Comparison of ENCODE assay signal across 8 cellular contexts in genomic region chr6:45714795-45715507, GRCh38.
DNase-seq lines count a peak whose midpoint lies in the region; ATAC-seq and TF ChIP-seq lines count a peak whose summit lies in the region.

No MANE protein-coding gene starts in this region.

- DNase-seq in NCI-H146 (lab: John Stamatoyannopoulos, UW) = peak; percentile 2
- DNase-seq in NCI-H146 treated with DMSO at 0.1 percent for 48 hours (lab: John Stamatoyannopoulos, UW; ENCODE audit: unreplicated experiment) = no peak
- DNase-seq in NCI-H460 (ENCODE audit: extremely low read depth, low read depth) = peak; percentile 54
- peak; percentile 38 to 59 for DNase-seq in activated CD4-positive, alpha-beta T cell treated with anti-CD3 and anti-CD28 coated beads for 4 hours
- DNase-seq in effector CD4-positive, alpha-beta T cell = peak; percentile 37
- peak; percentile 57 for DNase-seq in lung (ENCODE audit: low spot score)
- DNase-seq in testis = peak; percentile 67

- no peaks in the 10 kb centered on the region for H3K36me3 ChIP-seq in lung (ENCODE audit: control insufficient read depth in 2 of 2, insufficient read depth in 2 of 2, low read length in 2 of 2)
- no peaks in the 10 kb centered on the region for H3K36me3 ChIP-seq in testis (ENCODE audit: low read depth, missing control alignments)

- 8 to 14% methylated on average over 6 of the region's 6 CpGs for WGBS in lung, 2 donors
- WGBS in testis, 2 donors = 31 to 44% methylated on average over 6 of the region's 6 CpGs

- H3K27me3 ChIP-seq in lung (ENCODE audit: control insufficient read depth, insufficient read depth) (no peaks in the 10 kb centered on the region), testis (no peaks in the 10 kb centered on the region)

- H3K4me1 ChIP-seq in lung (ENCODE audit: control insufficient read depth in 2 of 2, insufficient read depth in 2 of 2, low read length in 2 of 2) = peaks cover 0 to 3% of the 10 kb centered on the region in 2 donors
- peaks cover 5% of the 10 kb centered on the region for H3K4me1 ChIP-seq in testis

- intact Hi-C loops in testis (cut with DNase I; ENCODE audit: low total_unique reads) = loop anchor here (5.0 to 10.0 kb wide), 2 partner anchors 290 to 1058 kb away; no protein-coding TSS in a partner anchor

- H3K27ac ChIP-seq in lung (ENCODE audit: low read depth in 1 of 2, low read length in 1 of 2) (no peak overlapping the region), testis (no peak overlapping the region)

- no peak for TF ChIP-seq POLR2A in testis (IDR thresholded peaks at IDR 0.05)

- TF ChIP-seq CTCF in lung (IDR thresholded peaks at IDR 0.05; ENCODE audit: control extremely low read depth, extremely low read depth) (peak; percentile 87), testis (IDR thresholded peaks at IDR 0.05) (peak; percentile 18 to 70 (median 42))

- H3K9me3 ChIP-seq in lung (ENCODE audit: control insufficient read depth in 2 of 2, insufficient read depth in 1 of 2, low read length in 1 of 2) (no peaks in the 10 kb centered on the region), testis (no peaks in the 10 kb centered on the region)

- no peak overlapping the region for H3K4me3 ChIP-seq in lung
- no peak overlapping the region for H3K4me3 ChIP-seq in testis

- ATAC-seq in HG02938 (IDR thresholded peaks at IDR 0.05; ENCODE audit: unreplicated experiment) = peak; percentile 32
- peak; percentile 85 for ATAC-seq in lung (ENCODE audit: insufficient read depth, low FRiP score)
